In the genomic region with DNA sequence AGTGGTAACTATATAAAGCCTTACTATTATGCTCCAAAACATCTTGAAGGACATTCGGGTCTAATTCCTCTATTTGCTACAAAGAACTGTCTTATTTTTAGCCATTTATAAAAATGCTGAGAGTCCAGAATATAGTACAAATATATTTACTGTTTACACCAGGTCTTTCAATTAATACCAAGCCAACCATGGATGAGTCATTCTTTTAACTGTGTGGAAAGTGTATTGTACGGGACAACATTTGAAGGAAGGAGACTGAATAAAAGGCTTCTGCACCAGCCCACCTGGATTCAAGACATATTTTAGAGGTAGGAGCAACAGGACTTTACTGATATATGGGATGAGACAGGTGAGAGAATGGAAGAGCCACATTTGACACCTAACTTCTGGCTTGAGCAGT, we compare ENCODE assay signal across 22 cellular contexts. TPM values are rescaled to one million over a fixed set of nuclear protein-coding genes. Genes with fewer than 3 reads are reported as not detected.
DNase-seq lines count a peak whose midpoint lies in the region; ATAC-seq, FAIRE-seq and TF ChIP-seq lines count a peak whose summit lies in the region.
"Had no signal": no experiment of that assay in that cellular context is flagged by ENCODE, and none has a peak within 500 bp of the region (broad histone marks: within the 10 kb centered on the region; RNA-seq: fewer than 3 reads in every experiment).

No MANE protein-coding gene starts in this region.

- TF ChIP-seq RAD21 in A549 (conservative IDR thresholded peaks at IDR 0.05 in 1 of 2, IDR thresholded peaks at IDR 0.05 in 1 of 2) = no peak

- TF ChIP-seq POLR2A in A549 (IDR thresholded peaks at IDR 0.05; ENCODE audit: low read length) = no peak

- no peaks in the 10 kb centered on the region for H3K79me2 ChIP-seq in GM23248 (ENCODE audit: insufficient read depth)
- no peaks in the 10 kb centered on the region for H3K79me2 ChIP-seq in neural progenitor cell (ENCODE audit: low read depth)

- H3K9me2 ChIP-seq in GM23248 (ENCODE audit: insufficient read depth) = no peaks in the 10 kb centered on the region

- H3K4me3 ChIP-seq in A549 (no peak overlapping the region), GM23248 (no peak overlapping the region), SJSA1 (no peak overlapping the region), fibroblast of villous mesenchyme (ENCODE audit: low read depth, low read length) (no peak overlapping the region), neural progenitor cell (no peak overlapping the region)
- H3K4me3 ChIP-seq: Peyer's patch, SJCRH30 had no signal

- WGBS in A549 (ENCODE audit: missing lambda C conversion rate) = 57% methylated on average over 2 of the region's 2 CpGs
- 63% methylated on average over 2 of the region's 2 CpGs for WGBS in GM23248 (ENCODE audit: low coverage in 1 of 2, low lambda C conversion rate in 2 of 2, missing lambda C conversion rate in 2 of 2), 2 experiments

- H3K27me3 Mint-ChIP-seq in WTC11 (ENCODE audit: low read depth) (no peaks in the 10 kb centered on the region), neural progenitor cell (ENCODE audit: insufficient read depth, low read depth) (no peaks in the 10 kb centered on the region)
- H3K27me3 Mint-ChIP-seq: B cell had no signal

- no peak overlapping the region for H3K4me3 Mint-ChIP-seq in WTC11
- H3K4me3 Mint-ChIP-seq in neural progenitor cell = no peak overlapping the region
- H3K4me3 Mint-ChIP-seq: B cell, CD14-positive monocyte had no signal

- H3K27ac ChIP-seq in A549 (no peak overlapping the region), GM23248 (no peak overlapping the region), SJSA1 (0 out of 2 replicates have a peak overlapping the region, but pooled peaks have one; percentile 29), neural progenitor cell (no peak overlapping the region)
- H3K27ac ChIP-seq: Peyer's patch, SJCRH30 had no signal

- H3K27ac Mint-ChIP-seq in WTC11 (no peak overlapping the region), neural progenitor cell (no peak overlapping the region)
- H3K27ac Mint-ChIP-seq: B cell had no signal

- H3K9me3 Mint-ChIP-seq in WTC11 = no peaks in the 10 kb centered on the region
- H3K9me3 Mint-ChIP-seq in neural progenitor cell = no peaks in the 10 kb centered on the region
- H3K9me3 Mint-ChIP-seq: CD14-positive monocyte had no signal

- H3K4me2 ChIP-seq in A549 (no peak overlapping the region), GM23248 (ENCODE audit: unreplicated experiment) (no peak overlapping the region), neural progenitor cell (no peak overlapping the region)

- peaks cover 17% of the 10 kb centered on the region for H3K4me1 ChIP-seq in A549
- H3K4me1 ChIP-seq in GM23248 (ENCODE audit: insufficient read depth) = peaks cover 9% of the 10 kb centered on the region
- H3K4me1 ChIP-seq in SJSA1 (replicated peaks) = peaks cover 18% of the 10 kb centered on the region
- H3K4me1 ChIP-seq in neural progenitor cell = no peaks in the 10 kb centered on the region
- H3K4me1 ChIP-seq: Peyer's patch had no signal

- 0 out of 2 replicates have a peak, but pooled peaks cover 6% of the 10 kb centered on the region for H3K36me3 ChIP-seq in GM23248 (ENCODE audit: low read depth)
- peaks cover 3% of the 10 kb centered on the region; the same call in 1 of the 2 replicates for H3K36me3 ChIP-seq in SJSA1
- H3K36me3 ChIP-seq in neural progenitor cell = no peaks in the 10 kb centered on the region

- TF ChIP-seq CTCF in A549 (IDR thresholded peaks at IDR 0.05) (no peak), fibroblast of villous mesenchyme (IDR thresholded peaks at IDR 0.05; ENCODE audit: insufficient read depth, low read depth, low read length) (no peak), WTC11 (IDR thresholded peaks at IDR 0.05) (no peak), neural progenitor cell (IDR thresholded peaks at IDR 0.05) (no peak)

- H3K36me3 Mint-ChIP-seq in WTC11 = peaks cover 16% of the 10 kb centered on the region
- H3K36me3 Mint-ChIP-seq in neural progenitor cell = peaks cover 5% of the 10 kb centered on the region

- H3K9me3 ChIP-seq in A549 (no peaks in the 10 kb centered on the region), GM23248 (ENCODE audit: low read depth) (no peaks in the 10 kb centered on the region), SJSA1 (replicated peaks) (no peaks in the 10 kb centered on the region), neural progenitor cell (ENCODE audit: low read depth) (no peaks in the 10 kb centered on the region)
- H3K9me3 ChIP-seq: Peyer's patch, SJCRH30 had no signal

- CTCF ChIA-PET in A549 (lab: Yijun Ruan, JAX) (no interaction called here), WTC11 (lab: Charles Lee) (no interaction called here)

- H3K9ac ChIP-seq in GM23248 (no peak overlapping the region), neural progenitor cell (no peak overlapping the region)

- peaks cover 5% of the 10 kb centered on the region; the same call in 1 of the 2 replicates for H3F3A ChIP-seq in GM23248 (ENCODE audit: insufficient read depth)
- H3F3A ChIP-seq in neural progenitor cell (ENCODE audit: low read depth) = peaks cover 23% of the 10 kb centered on the region

- no peaks in the 10 kb centered on the region for H3K27me3 ChIP-seq in GM23248 (replicated peaks; ENCODE audit: insufficient read depth)
- no peaks in the 10 kb centered on the region for H3K27me3 ChIP-seq in SJSA1 (replicated peaks)
- H3K27me3 ChIP-seq in neural progenitor cell = no peaks in the 10 kb centered on the region
- H3K27me3 ChIP-seq: Peyer's patch, SJCRH30 had no signal

- H3K4me1 Mint-ChIP-seq in WTC11 = no peaks in the 10 kb centered on the region
- no peaks in the 10 kb centered on the region for H3K4me1 Mint-ChIP-seq in neural progenitor cell
- H3K4me1 Mint-ChIP-seq: B cell, CD14-positive monocyte had no signal

- TF ChIP-seq EP300 in A549 (IDR thresholded peaks at IDR 0.05) = no peak

- in situ Hi-C loops in GM23248 (cut with MboI) = no loop called here

- POLR2A ChIA-PET in A549 (lab: Yijun Ruan, JAX) = no interaction called here
- POLR2A ChIA-PET in WTC11 (lab: Charles Lee) = no interaction called here

- no peak for FAIRE-seq in A549 (lab: Jason Lieb, UNC)
- FAIRE-seq: A204.1 had no signal

- no peak for ATAC-seq in A549
- ATAC-seq in WTC11 = no peak
- no peak for ATAC-seq in GM21717 (IDR thresholded peaks at IDR 0.05; ENCODE audit: unreplicated experiment)

- H4K20me1 ChIP-seq in GM23248 (ENCODE audit: insufficient read depth) = no peaks in the 10 kb centered on the region
- H4K20me1 ChIP-seq in neural progenitor cell (ENCODE audit: low read depth) = no peaks in the 10 kb centered on the region

- DNase-seq in A549 (ENCODE audit: low read depth in 1 of 2, low spot score in 1 of 2) = peak in 1 of 2 experiments; percentile 3
- DNase-seq in GM23248 = peak; percentile 11
- peak in 1 of 2 experiments; percentile 39 for DNase-seq in SJSA1 (ENCODE audit: low read depth in 1 of 2, low spot score in 2 of 2)
- peak; percentile 18 for DNase-seq in fibroblast of villous mesenchyme (ENCODE audit: low read depth)
- no peak for DNase-seq in WTC11 (ENCODE audit: low spot score)
- DNase-seq in neural progenitor cell (ENCODE audit: low spot score) = no peak
- no peak for DNase-seq in 8988T
- DNase-seq: DMS79 treated with DMSO at 0.1 percent for 48 hours, GOT3, Kasumi-1, NCI-H1105, NCI-H146, NCI-H2029, NCI-H226, NCI-H510A treated with DMSO at 0.1 percent for 48 hours, NCI-H748 treated with DMSO at 0.1 percent for 48 hours, Peyer's patch, SJCRH30 had no signal

- H2AFZ ChIP-seq in GM23248 (no peak overlapping the region), neural progenitor cell (replicated peaks) (no peak overlapping the region)

TF ChIP-seq in WTC11, 78 proteins besides CTCF, POLR2A, EP300 and RAD21 (continues in another document):
- no peak for TF ChIP-seq SOX15 (CRISPR knock-in tag; IDR thresholded peaks at IDR 0.05)
- TF ChIP-seq CREB1 (CRISPR knock-in tag; IDR thresholded peaks at IDR 0.05) = no peak
- TF ChIP-seq FOXJ3 (CRISPR knock-in tag; IDR thresholded peaks at IDR 0.05; ENCODE audit: borderline replicate concordance) = no peak

RNA-seq across cellular contexts. Expression of a gene that starts 35.4 kb away (rescaled TPM):
- polyA plus RNA-seq in A549 (2011; rRNA removed) (20.6 and 21.3 TPM in 2 replicates), A549 (2017; fragmentation: RNase III; extraction: RNeasy Plus Mini Kit Qiagen cat#74134 plus additional on column Dnase treatment) (21.5 to 22.1 TPM (median 21.8 TPM) in 3 replicates), GM23248 (2016; fragmentation: Nextera tagmentation; extraction: Ambion mirVana) (7.4 and 8.4 TPM in 2 replicates)
- 9.7 and 10.1 TPM in 2 replicates for polyA plus RNA-seq in A549 (2012; cell fraction: cytosol; rRNA removed)
- polyA plus RNA-seq in A549 (2012; cell fraction: nucleus; rRNA removed) = 5.6 and 10.6 TPM in 2 replicates
- 5.6 and 6.4 TPM in 2 replicates for polyA minus RNA-seq in A549 (2011; rRNA and poly(A)+ RNA removed)
- 8.6 and 8.9 TPM in 2 replicates for total RNA-seq in GM23248 (2014; rRNA removed; shearing (Covaris generic))
- 23.2 and 43.5 TPM in 2 replicates for total RNA-seq in SJSA1 (2014; rRNA removed; shearing (Covaris generic))
- total RNA-seq in fibroblast of villous mesenchyme (13.2 and 18.6 TPM in 2 replicates), WTC11 (2021) (25.2 to 25.5 TPM (median 25.5 TPM) in 3 replicates), neural progenitor cell (ENCODE audit: low replicate concordance) (56.1 and 84.3 TPM in 2 replicates)

RNA-seq across cellular contexts. Expression of a gene that starts 36.3 kb away (rescaled TPM):
- 161 and 165 TPM in 2 replicates for polyA plus RNA-seq in A549 (2011; rRNA removed)
- 28.1 and 33.1 TPM in 2 replicates for polyA plus RNA-seq in A549 (2012; cell fraction: cytosol; rRNA removed)
- 11.6 and 16.0 TPM in 2 replicates for polyA plus RNA-seq in A549 (2012; cell fraction: nucleus; rRNA removed)
- polyA plus RNA-seq in A549 (2017; fragmentation: RNase III; extraction: RNeasy Plus Mini Kit Qiagen cat#74134 plus additional on column Dnase treatment) = 94.8 to 96.3 TPM (median 94.9 TPM) in 3 replicates
- 36.1 and 38.6 TPM in 2 replicates for polyA minus RNA-seq in A549 (2011; rRNA and poly(A)+ RNA removed)
- total RNA-seq in GM23248 (2014; rRNA removed; shearing (Covaris generic)) = 102 and 109 TPM in 2 replicates
- 105 and 108 TPM in 2 replicates for polyA plus RNA-seq in GM23248 (2016; fragmentation: Nextera tagmentation; extraction: Ambion mirVana)
- total RNA-seq in SJSA1 (2014; rRNA removed; shearing (Covaris generic)) = 120 and 156 TPM in 2 replicates
- total RNA-seq in fibroblast of villous mesenchyme = 99.2 and 135 TPM in 2 replicates
- 97.8 to 102 TPM (median 102 TPM) in 3 replicates for total RNA-seq in WTC11 (2021)
- total RNA-seq in neural progenitor cell (ENCODE audit: low replicate concordance) = 93.8 and 127 TPM in 2 replicates

RNA-seq across cellular contexts. Expression of a gene that starts 50.1 kb away (rescaled TPM):
- polyA plus RNA-seq in A549 (2011; rRNA removed) (42.0 and 55.8 TPM in 2 replicates), A549 (2017; fragmentation: RNase III; extraction: RNeasy Plus Mini Kit Qiagen cat#74134 plus additional on column Dnase treatment) (31.6 to 36.8 TPM (median 35.9 TPM) in 3 replicates), GM23248 (2016; fragmentation: Nextera tagmentation; extraction: Ambion mirVana) (18.8 and 20.1 TPM in 2 replicates)
- polyA plus RNA-seq in A549 (2012; cell fraction: cytosol; rRNA removed) = 10.6 and 11.4 TPM in 2 replicates
- 4.4 and 6.0 TPM in 2 replicates for polyA plus RNA-seq in A549 (2012; cell fraction: nucleus; rRNA removed)
- 15.4 and 16.0 TPM in 2 replicates for polyA minus RNA-seq in A549 (2011; rRNA and poly(A)+ RNA removed)
- total RNA-seq in GM23248 (2014; rRNA removed; shearing (Covaris generic)) = 22.3 and 25.0 TPM in 2 replicates
- 15.6 and 20.4 TPM in 2 replicates for total RNA-seq in SJSA1 (2014; rRNA removed; shearing (Covaris generic))
- total RNA-seq in fibroblast of villous mesenchyme (22.2 and 24.6 TPM in 2 replicates), WTC11 (2021) (17.9 to 19.4 TPM (median 18.1 TPM) in 3 replicates), neural progenitor cell (ENCODE audit: low replicate concordance) (15.5 and 21.8 TPM in 2 replicates)

Comparison
In these comparisons a context has a peak if more than half of its experiments do, and no peak if none do; other contexts are left out.
1. DNase-seq: peak in GM23248 (single experiment) and fibroblast of villous mesenchyme (single experiment); none in WTC11 (single experiment), neural progenitor cell (single experiment) and 8988T (single experiment).